In genomic region chr17:15562613-15563374, GRCh38 we compare ENCODE assay signal across 8 cellular contexts. TPM values are rescaled to one million over a fixed set of nuclear protein-coding genes. Genes with fewer than 3 reads are reported as not detected.
DNase-seq lines count a peak whose midpoint lies in the region; ATAC-seq and TF ChIP-seq lines count a peak whose summit lies in the region.
"Not testable (repeated sequence)": the region's sequence is repeated elsewhere in the genome, so short reads cannot be mapped to it uniquely, and the experiment has no call there.

No MANE protein-coding gene starts in this region.

- H3K27me3 ChIP-seq in CD8-positive, alpha-beta T cell (ENCODE audit: insufficient read depth, low read length); adrenal gland: not testable (repeated sequence)

- H3K4me1 Mint-ChIP-seq in CD8-positive, alpha-beta T cell (ENCODE audit: low read depth), result not testable (repeated sequence)
- H3K4me1 Mint-ChIP-seq in stimulated activated effector memory CD8-positive, alpha-beta T cell treated with anti-CD3 and anti-CD28 coated beads, Interleukin-12 subunit alpha, Interleukin-12 subunit beta, amount 100 ng/mL, for 72 hours, result peaks cover 23% of the 10 kb centered on the region

- 4 to 6% methylated on average over 19 to 29 of the region's 34 CpGs; no CpG with 5 or more reads in 2 of the 4 donors for WGBS in adrenal gland, 4 donors
- 0% methylated on average over 1 of the region's 34 CpGs; no CpG with 5 or more reads in 1 of the 2 experiments for WGBS in mesodermal cell (ENCODE audit: insufficient coverage in 2 of 2), 2 experiments

- H3K4me1 ChIP-seq in CD8-positive, alpha-beta T cell (ENCODE audit: insufficient read depth, low read length); adrenal gland (replicated peaks in 1 of 2); mesodermal cell (ENCODE audit: control insufficient read depth, insufficient read depth, low read length, poor library complexity, severe bottlenecking): not testable (repeated sequence)

- TF ChIP-seq POLR2A in adrenal gland (IDR thresholded peaks at IDR 0.05), result not testable (repeated sequence)

- not testable (repeated sequence) for H3K9me3 ChIP-seq in CD8-positive, alpha-beta T cell (ENCODE audit: low read length); adrenal gland (replicated peaks in 1 of 3); mesodermal cell (ENCODE audit: control insufficient read depth, low read length)

- not testable (repeated sequence) for DNase-seq in CD8-positive, alpha-beta T cell; RWPE1 (ENCODE audit: low spot score); fibroblast of pulmonary artery (ENCODE audit: low read depth); stimulated activated effector memory CD8-positive, alpha-beta T cell treated with anti-CD3 and anti-CD28 coated beads, Interleukin-12 subunit alpha, Interleukin-12 subunit beta, amount 100 ng/mL, for 72 hours (ENCODE audit: low spot score in 2 of 2)
- DNase-seq in adrenal gland, result peak in 5 of 7 donors; percentile 11 to 24 (median 21)

- not testable (repeated sequence) for H3K36me3 Mint-ChIP-seq in CD8-positive, alpha-beta T cell
- H3K36me3 Mint-ChIP-seq in stimulated activated effector memory CD8-positive, alpha-beta T cell treated with anti-CD3 and anti-CD28 coated beads, Interleukin-12 subunit alpha, Interleukin-12 subunit beta, amount 100 ng/mL, for 72 hours, result peaks cover 16% of the 10 kb centered on the region

- peak overlapping the region; percentile 53 for H3K4me3 ChIP-seq in CD8-positive, alpha-beta T cell (ENCODE audit: low read depth, low read length)
- H3K4me3 ChIP-seq in adrenal gland, result peak overlapping the region; percentile 14 to 98 (median 94)
- peak overlapping the region; percentile 67 for H3K4me3 ChIP-seq in fibroblast of pulmonary artery (replicated peaks; ENCODE audit: low read depth, low read length)
- peak overlapping the region; percentile 49 for H3K4me3 ChIP-seq in mesodermal cell (ENCODE audit: extremely low read depth, insufficient read depth, low read length, poor library complexity, severe bottlenecking)

- H3K27ac ChIP-seq in CD8-positive, alpha-beta T cell (ENCODE audit: low read depth, low read length), result peak overlapping the region; percentile 30
- H3K27ac ChIP-seq in RWPE1 (peak overlapping the region; percentile 62), adrenal gland (peak overlapping the region in 4 of 5 donors; percentile 59 to 85 (median 80)), mesodermal cell (ENCODE audit: low read depth, low read length, severe bottlenecking) (peak overlapping the region; percentile 76)

- H3K9me3 Mint-ChIP-seq in CD8-positive, alpha-beta T cell; stimulated activated effector memory CD8-positive, alpha-beta T cell treated with anti-CD3 and anti-CD28 coated beads, Interleukin-12 subunit alpha, Interleukin-12 subunit beta, amount 100 ng/mL, for 72 hours: not testable (repeated sequence)

- not testable (repeated sequence) for TF ChIP-seq CTCF in CD8-positive, alpha-beta T cell (IDR thresholded peaks at IDR 0.05); RWPE1 (conservative IDR thresholded peaks at IDR 0.05; ENCODE audit: low read depth); adrenal gland (IDR thresholded peaks at IDR 0.05); fibroblast of pulmonary artery (IDR thresholded peaks at IDR 0.05; ENCODE audit: low read length, missing control alignments)

- H3K27ac Mint-ChIP-seq in CD8-positive, alpha-beta T cell, result peak overlapping the region; percentile 92
- H3K27ac Mint-ChIP-seq in stimulated activated effector memory CD8-positive, alpha-beta T cell treated with anti-CD3 and anti-CD28 coated beads, Interleukin-12 subunit alpha, Interleukin-12 subunit beta, amount 100 ng/mL, for 72 hours, result peak overlapping the region; percentile 97

- POLR2A ChIA-PET in CD8-positive, alpha-beta T cell (lab: Charles Lee); RWPE1 (lab: Yijun Ruan, JAX; ENCODE audit: low non-redundant PET): not testable (repeated sequence)

- CTCF ChIA-PET in CD8-positive, alpha-beta T cell (lab: Charles Lee); RWPE1 (lab: Yijun Ruan, JAX): not testable (repeated sequence)

- not testable (repeated sequence) for H3K27me3 Mint-ChIP-seq in CD8-positive, alpha-beta T cell (ENCODE audit: low read depth)

- peak overlapping the region; percentile 92 for H3K4me3 Mint-ChIP-seq in CD8-positive, alpha-beta T cell
- peak overlapping the region; percentile 88 for H3K4me3 Mint-ChIP-seq in stimulated activated effector memory CD8-positive, alpha-beta T cell treated with anti-CD3 and anti-CD28 coated beads, Interleukin-12 subunit alpha, Interleukin-12 subunit beta, amount 100 ng/mL, for 72 hours

- H3K36me3 ChIP-seq in CD8-positive, alpha-beta T cell (ENCODE audit: insufficient read depth, low read length); adrenal gland (replicated peaks in 1 of 2); mesodermal cell (ENCODE audit: control insufficient read depth, insufficient read depth, low read length): not testable (repeated sequence)

- peak; percentile 57 for ATAC-seq in CD8-positive, alpha-beta T cell
- peak; percentile 41 for ATAC-seq in GM21528 (IDR thresholded peaks at IDR 0.05; ENCODE audit: low FRiP score, unreplicated experiment)
- ATAC-seq in HG03342 (IDR thresholded peaks at IDR 0.05; ENCODE audit: unreplicated experiment), result peak; percentile 11
- ATAC-seq in stimulated activated effector memory CD8-positive, alpha-beta T cell treated with anti-CD3 and anti-CD28 coated beads, Interleukin-12 subunit alpha, Interleukin-12 subunit beta, amount 100 ng/mL, for 72 hours, result peak; percentile 69

- intact Hi-C loops in CD8-positive, alpha-beta T cell (cut with DNase I, micrococcal nuclease); adrenal gland (cut with DNase I): not testable (repeated sequence)

RNA-seq across cellular contexts. Expression of gene TVP23C, which starts 0.5 kb away (rescaled TPM):
- total RNA-seq in CD8-positive, alpha-beta T cell, result 10 to 100 TPM; 11.7 to 18.6 TPM
- 10 to 100 TPM in 6 of 8 donors, 1 to 10 TPM in 2; 4.0 to 51.8 (median 18.7) TPM for total RNA-seq in adrenal gland
- polyA plus RNA-seq in adrenal gland, result 10 to 100 TPM; 10.4 to 17.9 (median 11.9) TPM
- 12.6 TPM for polyA plus RNA-seq in mesodermal cell (2013, experiment 1 of 2)
- 13.3 TPM for polyA plus RNA-seq in mesodermal cell (2013, experiment 2 of 2)

RNA-seq across cellular contexts. Expression of gene FBXW10B, which starts 56.7 kb away (rescaled TPM):
- not detected for total RNA-seq in CD8-positive, alpha-beta T cell
- total RNA-seq in adrenal gland, result 1 to 10 TPM in 5 of 8 donors, under 1 TPM in 3; 0.18 to 3.4 (median 2.0) TPM
- polyA plus RNA-seq in adrenal gland, result 10 to 100 TPM in 1 of 3 donors, 1 to 10 TPM in 2; 2.0 to 12.2 (median 5.5) TPM
- polyA plus RNA-seq in mesodermal cell (2013, experiment 1 of 2), result 0.85 TPM
- polyA plus RNA-seq in mesodermal cell (2013, experiment 2 of 2), result not detected

Comparison
In these comparisons a context has a peak if more than half of its experiments do, and no peak if none do; other contexts are left out.
1. ATAC-seq: peak in every context shown above with its lines; median percentile 69 in stimulated activated effector memory CD8-positive, alpha-beta T cell treated with anti-CD3 and anti-CD28 coated beads, Interleukin-12 subunit alpha, Interleukin-12 subunit beta, amount 100 ng/mL, for 72 hours; 57 in CD8-positive, alpha-beta T cell; 41 in GM21528; 11 in HG03342.
2. H3K27ac ChIP-seq: peak in every context shown above with its lines; median percentile 80 in adrenal gland; 76 in mesodermal cell; 62 in RWPE1; 30 in CD8-positive, alpha-beta T cell.